Comparison of ENCODE assay signal across 8 cellular contexts in the genomic region with DNA sequence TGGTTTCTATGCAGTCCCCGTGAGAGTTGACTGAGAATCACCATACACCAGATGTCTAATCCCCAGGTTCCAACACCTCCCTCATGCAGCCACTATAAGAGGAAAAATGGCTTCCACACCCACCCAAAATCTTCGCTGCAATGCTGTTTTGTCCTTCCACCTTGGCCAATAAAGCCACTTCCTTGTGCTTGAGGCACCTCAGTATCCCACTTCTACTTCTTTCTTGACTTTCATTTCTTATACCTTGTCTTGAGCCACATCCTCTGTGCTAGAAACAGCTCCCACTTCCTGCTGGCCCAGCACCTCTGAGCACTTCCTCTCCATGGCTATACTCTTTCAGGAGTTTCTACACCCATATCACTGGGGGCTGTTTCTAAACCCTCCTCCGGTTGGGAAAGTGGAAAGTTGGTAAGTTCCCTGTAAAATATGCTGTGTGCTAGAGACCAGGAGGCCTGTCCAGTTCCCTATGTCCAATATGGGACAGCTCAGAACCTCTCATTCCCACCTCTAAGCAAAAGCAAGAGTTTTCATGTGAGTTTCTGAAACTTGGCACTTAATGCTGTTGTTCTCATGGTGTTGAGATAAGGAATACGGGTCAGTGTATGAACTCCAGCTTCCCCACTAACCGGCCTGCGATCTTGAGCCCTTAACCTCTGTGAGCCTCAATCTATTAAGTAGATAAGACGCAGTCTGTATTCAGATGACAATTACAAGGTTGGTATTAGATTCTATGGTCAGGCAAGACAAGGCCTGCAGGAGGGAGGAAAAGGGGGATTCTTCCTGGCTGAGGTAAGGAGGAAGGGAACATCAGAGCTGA.
DNase-seq lines count a peak whose midpoint lies in the region; ATAC-seq and TF ChIP-seq lines count a peak whose summit lies in the region.

No MANE protein-coding gene starts in this region.

- H3K36me3 Mint-ChIP-seq in CD14-positive monocyte = peaks cover 0 to 6% of the 10 kb centered on the region in 2 donors
- H3K36me3 Mint-ChIP-seq in activated T-helper 17 cell treated with anti-CD3 and anti-CD28 coated beads, Interleukin-2, amount 50 U/mL, for 72 hours (ENCODE audit: low read depth) = peaks cover 83% of the 10 kb centered on the region

- intact Hi-C loops in CD14-positive monocyte (cut with micrococcal nuclease) = loop anchor here in 1 of 2 donors (10.0 kb wide), 2 partner anchors 58 to 158 kb away; no protein-coding TSS in a partner anchor

- H3K27ac Mint-ChIP-seq in CD14-positive monocyte = peak overlapping the region in 6 of 7 donors; percentile 31 to 87 (median 64)
- H3K27ac Mint-ChIP-seq in activated T-helper 17 cell treated with anti-CD3 and anti-CD28 coated beads, Interleukin-2, amount 50 U/mL, for 72 hours = peak overlapping the region; percentile 90

- TF ChIP-seq CTCF in CD14-positive monocyte (IDR thresholded peaks at IDR 0.05) = no peak

- ATAC-seq in GM19397 (IDR thresholded peaks at IDR 0.05; ENCODE audit: unreplicated experiment) = peak; percentile 40
- peak; percentile 68 for ATAC-seq in HG03432 (IDR thresholded peaks at IDR 0.05; ENCODE audit: unreplicated experiment)
- peak; percentile 51 for ATAC-seq in activated T-helper 17 cell treated with anti-CD3 and anti-CD28 coated beads, Interleukin-2, amount 50 U/mL, for 72 hours (replicated peaks)
- no peak for ATAC-seq in HG02970 (IDR thresholded peaks at IDR 0.05; ENCODE audit: low FRiP score, unreplicated experiment)

- H3K27me3 Mint-ChIP-seq in CD14-positive monocyte (ENCODE audit: low read depth in 3 of 3) = peaks cover 0 to 4% (median 2%) of the 10 kb centered on the region in 3 donors
- H3K27me3 Mint-ChIP-seq in activated T-helper 17 cell treated with anti-CD3 and anti-CD28 coated beads, Interleukin-2, amount 50 U/mL, for 72 hours = no peaks in the 10 kb centered on the region

- DNase-seq in CD14-positive monocyte (ENCODE audit: low spot score) (no peak), OCI-M2 (lab: John Stamatoyannopoulos, UW; ENCODE audit: unreplicated experiment) (no peak), iPS-NIHi7 (ENCODE audit: extremely low spot score) (no peak), NCI-H2227 treated with DMSO at 0.1 percent for 48 hours (lab: John Stamatoyannopoulos, UW) (no peak)

- peak overlapping the region in 1 of 2 donors; percentile 26 for H3K4me3 Mint-ChIP-seq in CD14-positive monocyte
- H3K4me3 Mint-ChIP-seq in activated T-helper 17 cell treated with anti-CD3 and anti-CD28 coated beads, Interleukin-2, amount 50 U/mL, for 72 hours = peak overlapping the region; percentile 97

- peaks cover 0 to 3% (median 0%) of the 10 kb centered on the region in 7 donors for H3K9me3 Mint-ChIP-seq in CD14-positive monocyte
- H3K9me3 Mint-ChIP-seq in activated T-helper 17 cell treated with anti-CD3 and anti-CD28 coated beads, Interleukin-2, amount 50 U/mL, for 72 hours = no peaks in the 10 kb centered on the region

- peaks cover 78% of the 10 kb centered on the region for H3K4me1 Mint-ChIP-seq in CD14-positive monocyte
- H3K4me1 Mint-ChIP-seq in activated T-helper 17 cell treated with anti-CD3 and anti-CD28 coated beads, Interleukin-2, amount 50 U/mL, for 72 hours = peaks cover 68% of the 10 kb centered on the region
